ENCODE assay signal across 9 cellular contexts in the genomic region with DNA sequence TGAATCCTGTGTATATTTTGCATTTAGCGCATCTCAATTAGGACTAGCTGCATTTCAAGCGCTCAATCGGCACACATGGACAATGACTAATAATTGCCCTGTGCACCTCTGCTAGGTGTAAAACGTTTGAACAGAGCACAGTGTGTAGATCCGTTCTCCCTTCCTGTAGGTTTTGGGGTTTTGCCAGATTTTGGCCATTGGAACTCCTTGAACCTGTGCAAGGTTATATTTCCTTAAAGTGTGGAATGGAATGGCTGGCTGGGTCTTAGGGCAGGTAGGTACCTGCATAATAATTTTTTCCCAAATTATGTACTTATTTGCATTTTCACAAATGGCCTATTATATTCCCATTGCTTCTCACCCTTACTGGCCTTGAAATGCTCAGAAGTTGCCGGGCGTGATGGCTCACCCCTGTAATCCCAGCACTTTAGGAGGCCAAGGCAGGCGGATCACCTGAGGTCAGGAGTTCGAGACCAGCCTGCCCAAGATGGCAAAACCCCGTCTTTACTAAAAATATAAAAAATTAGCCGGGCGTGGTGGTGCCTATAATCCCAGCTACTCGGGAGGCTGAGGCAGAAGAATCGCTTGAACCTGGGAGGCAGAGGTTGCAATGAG. TPM values are rescaled to one million over a fixed set of nuclear protein-coding genes. Genes with fewer than 3 reads are reported as not detected.
DNase-seq lines count a peak whose midpoint lies in the region; ATAC-seq and TF ChIP-seq lines count a peak whose summit lies in the region.
"Had no signal": no experiment of that assay in that cellular context is flagged by ENCODE, and none has a peak within 500 bp of the region (broad histone marks: within the 10 kb centered on the region; RNA-seq: fewer than 3 reads in every experiment).

No MANE protein-coding gene starts in this region.

- peaks cover 27% of the 10 kb centered on the region for H3K36me3 Mint-ChIP-seq in MCF 10A (ENCODE audit: insufficient read depth, unreplicated experiment)

- BruUV-seq in MCF 10A (replicated peaks; lab: Mats Ljungman, UMichigan) = no TSS peak

- ATAC-seq in HG03558 (IDR thresholded peaks at IDR 0.05; ENCODE audit: extremely low read depth, unreplicated experiment) (peak; percentile 17), GM19455 (IDR thresholded peaks at IDR 0.05; ENCODE audit: unreplicated experiment) (no peak), HG03159 (IDR thresholded peaks at IDR 0.05; ENCODE audit: unreplicated experiment) (no peak)
- no peak for ATAC-seq in activated CD4-positive, CD25-positive, alpha-beta regulatory T cell treated with anti-CD3 and anti-CD28 coated beads, Interleukin-2, amount 50 U/mL, for 24 hours

- peak overlapping the region; percentile 88 for H3K4me3 Mint-ChIP-seq in MCF 10A (ENCODE audit: unreplicated experiment)

- H3K4me1 Mint-ChIP-seq in MCF 10A (ENCODE audit: insufficient read depth, unreplicated experiment) = no peaks in the 10 kb centered on the region

- H3K27me3 Mint-ChIP-seq in MCF 10A (ENCODE audit: insufficient read depth, unreplicated experiment) = no peaks in the 10 kb centered on the region

- H3K9me3 Mint-ChIP-seq in MCF 10A (ENCODE audit: unreplicated experiment) = no peaks in the 10 kb centered on the region

- H3K4me3 ChIP-seq in mucosa of stomach (ENCODE audit: low read length) = no peak overlapping the region

- H3K9ac ChIP-seq in mucosa of stomach (ENCODE audit: low read length) = peak overlapping the region; percentile 73

- no peaks in the 10 kb centered on the region for H3K36me3 ChIP-seq in mucosa of stomach (ENCODE audit: control insufficient read depth, insufficient read depth, low read length)

- no peak for TF ChIP-seq CTCF in MCF 10A (IDR thresholded peaks at IDR 0.05; ENCODE audit: unreplicated experiment)

- no peaks in the 10 kb centered on the region for H3K4me1 ChIP-seq in mucosa of stomach (ENCODE audit: control insufficient read depth, insufficient read depth, low read length)

- CTCF ChIA-PET in MCF 10A (lab: Yijun Ruan, JAX) = interaction anchor here (0.9 to 1.8 kb wide), 4 partner anchors 8 to 271 kb away, joined by 3 to 7 read pairs (median 3); no protein-coding TSS in a partner anchor

- DNase-seq in Daoy (ENCODE audit: low read depth) (peak; percentile 98), MCF 10A (ENCODE audit: unreplicated experiment) (no peak), NCI-H345 treated with DMSO at 0.1 percent for 48 hours (lab: John Stamatoyannopoulos, UW; ENCODE audit: unreplicated experiment) (no peak)

- intact Hi-C loops in MCF 10A (cut with micrococcal nuclease) = loop anchor here (2.0 kb wide), 1 partner anchor 116 kb away; no protein-coding TSS in a partner anchor

- POLR2A ChIA-PET in MCF 10A (lab: Yijun Ruan, JAX) = interaction anchor here (0.7 to 3.8 kb wide), 18 partner anchors 8 to 1199 kb away, joined by 3 to 52 read pairs (median 4); a partner anchor contains a TSS

- H3K9me3 ChIP-seq in mucosa of stomach (ENCODE audit: control insufficient read depth, low read length) = no peaks in the 10 kb centered on the region

- H3K27ac Mint-ChIP-seq in MCF 10A (ENCODE audit: low read depth, unreplicated experiment) = peak overlapping the region; percentile 100

- H3K27me3 ChIP-seq in mucosa of stomach (ENCODE audit: control insufficient read depth, insufficient read depth, low read length) = no peaks in the 10 kb centered on the region

RNA-seq across cellular contexts. Expression of a gene that starts 0.8 kb away (rescaled TPM):
- not detected in 2 replicates for total RNA-seq in Daoy (2014; rRNA removed; shearing (Covaris generic))
- total RNA-seq in MCF 10A (2022) = not detected in 2 replicates
- total RNA-seq: glomerular endothelial cell had no signal

RNA-seq across cellular contexts. Expression of a gene that starts 9.4 kb away (rescaled TPM):
- not detected in 2 replicates for total RNA-seq in Daoy (2014; rRNA removed; shearing (Covaris generic))
- not detected in 2 replicates for total RNA-seq in MCF 10A (2022)
- total RNA-seq: glomerular endothelial cell had no signal

RNA-seq across cellular contexts. Expression of a gene that starts 18.6 kb away (rescaled TPM):
- 3.8 TPM in 2 replicates for total RNA-seq in Daoy (2014; rRNA removed; shearing (Covaris generic))
- 5.9 and 6.1 TPM in 2 replicates for total RNA-seq in MCF 10A (2022)

Comparison
In these comparisons a context has a peak if more than half of its experiments do, and no peak if none do; other contexts are left out.
1. RNA of a gene that starts 0.8 kb away (total RNA-seq): not detected in MCF 10A; not detected in Daoy; every median in the first group is over 10 times any median in the second.